Comparison of ENCODE assay signal across 8 cellular contexts in the genomic region with DNA sequence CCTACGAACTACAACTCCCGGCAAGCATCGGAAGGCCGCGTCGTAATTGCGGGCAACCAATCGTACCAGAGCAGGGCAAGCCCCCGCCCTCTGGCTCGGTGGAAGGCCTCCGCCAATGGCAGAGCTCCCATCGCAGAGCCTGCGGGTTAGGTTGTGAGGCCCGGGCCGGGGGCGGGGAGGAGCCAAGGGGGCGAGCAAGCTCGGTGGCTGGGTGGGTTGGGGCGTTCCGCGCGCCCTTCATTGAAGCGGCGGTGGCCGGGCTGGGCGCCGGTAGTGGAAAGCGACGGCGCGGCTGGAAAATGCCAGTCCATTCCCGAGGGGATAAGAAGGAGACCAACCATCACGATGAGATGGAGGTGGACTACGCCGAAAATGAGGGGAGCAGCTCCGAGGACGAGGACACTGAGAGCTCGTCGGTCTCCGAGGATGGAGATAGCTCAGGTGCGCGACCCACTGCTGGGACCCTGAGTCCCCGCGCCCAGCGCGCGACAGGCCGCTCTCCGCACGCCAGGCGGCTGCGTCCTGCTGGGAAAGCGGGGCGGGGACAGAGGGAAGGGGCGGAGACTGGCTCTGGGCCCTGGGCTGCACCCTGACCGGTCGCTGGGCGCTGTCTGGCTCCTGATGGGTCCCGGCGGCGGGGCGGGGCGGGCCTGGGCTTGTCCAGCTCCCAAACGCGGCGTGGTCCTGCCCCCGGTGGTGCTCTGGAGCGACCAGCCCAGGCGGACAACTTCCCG. TPM values are rescaled to one million over a fixed set of nuclear protein-coding genes. Genes with fewer than 3 reads are reported as not detected.
DNase-seq lines count a peak whose midpoint lies in the region; ATAC-seq and TF ChIP-seq lines count a peak whose summit lies in the region.

A gene with protein sequence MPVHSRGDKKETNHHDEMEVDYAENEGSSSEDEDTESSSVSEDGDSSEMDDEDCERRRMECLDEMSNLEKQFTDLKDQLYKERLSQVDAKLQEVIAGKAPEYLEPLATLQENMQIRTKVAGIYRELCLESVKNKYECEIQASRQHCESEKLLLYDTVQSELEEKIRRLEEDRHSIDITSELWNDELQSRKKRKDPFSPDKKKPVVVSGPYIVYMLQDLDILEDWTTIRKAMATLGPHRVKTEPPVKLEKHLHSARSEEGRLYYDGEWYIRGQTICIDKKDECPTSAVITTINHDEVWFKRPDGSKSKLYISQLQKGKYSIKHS (plus strand): TSS at position 121 of the 734 bp plus-strand sequence. CDS start 179 bp downstream, at position 300.

- H3K27ac Mint-ChIP-seq in activated B cell treated with CpG ODN at 0.5 μM for 24 hours, result peak within 1 kb of the TSS; percentile 92
- peak within 1 kb of the TSS; percentile 76 to 96 (median 87) for H3K27ac Mint-ChIP-seq in immature natural killer cell

- H3K79me2 ChIP-seq in smooth muscle cell (ENCODE audit: low read depth), result peaks cover 35% of the 10 kb centered on the region

- H3K4me2 ChIP-seq in smooth muscle cell, result peak within 1 kb of the TSS; percentile 97

- H3K4me1 ChIP-seq in smooth muscle cell (ENCODE audit: low read depth), result peaks cover 4% of the 10 kb centered on the region

- H3K9ac ChIP-seq in smooth muscle cell (ENCODE audit: low read depth), result peak within 1 kb of the TSS; percentile 91

- H4K20me1 ChIP-seq in smooth muscle cell (ENCODE audit: low read depth), result no peaks in the 10 kb centered on the region

- H2AFZ ChIP-seq in smooth muscle cell (ENCODE audit: low read depth), result peak within 1 kb of the TSS; percentile 90

- no peaks in the 10 kb centered on the region for H3K36me3 ChIP-seq in smooth muscle cell (ENCODE audit: low read depth)

- DNase-seq in AG09309 (ENCODE audit: low read depth), result peak; percentile 96
- DNase-seq in NCI-H226, result peak; percentile 99
- DNase-seq in activated B cell treated with CpG ODN at 0.5 μM for 24 hours, result peak; percentile 90
- peak; percentile 65 to 99 (median 97) for DNase-seq in caudate nucleus (lab: John Stamatoyannopoulos, UW)
- DNase-seq in immature natural killer cell, result peak; percentile 93 to 95 (median 94)
- peak; percentile 88 for DNase-seq in smooth muscle cell (lab: John Stamatoyannopoulos, UW; ENCODE audit: unreplicated experiment)

- H3K27ac ChIP-seq in caudate nucleus (ENCODE audit: low read depth, low read length), result peak within 1 kb of the TSS; percentile 99
- H3K27ac ChIP-seq in smooth muscle cell (ENCODE audit: low read depth), result peak within 1 kb of the TSS; percentile 91

- H3K27me3 Mint-ChIP-seq in activated B cell treated with CpG ODN at 0.5 μM for 24 hours, result no peaks in the 10 kb centered on the region
- peaks cover 4 to 8% (median 5%) of the 10 kb centered on the region in 3 donors for H3K27me3 Mint-ChIP-seq in immature natural killer cell (ENCODE audit: low read depth in 3 of 3)

- no peaks in the 10 kb centered on the region for H3K9me3 ChIP-seq in smooth muscle cell (replicated peaks; ENCODE audit: low read depth)

- WGBS in smooth muscle cell (ENCODE audit: low lambda C conversion rate), result under 1% methylated on average over 58 of the region's 70 CpGs

- ATAC-seq in GM19023 (IDR thresholded peaks at IDR 0.05; ENCODE audit: unreplicated experiment), result peak; percentile 95
- ATAC-seq in HG03196 (IDR thresholded peaks at IDR 0.05; ENCODE audit: unreplicated experiment), result peak; percentile 95
- ATAC-seq in activated B cell treated with CpG ODN at 0.5 μM for 24 hours (ENCODE audit: low read depth), result peak; percentile 96

- H3K36me3 Mint-ChIP-seq in activated B cell treated with CpG ODN at 0.5 μM for 24 hours (ENCODE audit: low read depth), result peaks cover 6% of the 10 kb centered on the region
- H3K36me3 Mint-ChIP-seq in immature natural killer cell, result peaks cover 0 to 3% (median 2%) of the 10 kb centered on the region in 3 donors

- H3K4me1 Mint-ChIP-seq in activated B cell treated with CpG ODN at 0.5 μM for 24 hours (peaks cover 19% of the 10 kb centered on the region), immature natural killer cell (peaks cover 19 to 20% of the 10 kb centered on the region in 2 donors)

- peak within 1 kb of the TSS; percentile 84 for H3K4me3 ChIP-seq in AG09309 (ENCODE audit: control insufficient read depth, low read depth, low read length)
- peak within 1 kb of the TSS; percentile 89 for H3K4me3 ChIP-seq in smooth muscle cell

- POLR2A ChIA-PET in activated B cell treated with CpG ODN at 0.5 μM for 24 hours (lab: Charles Lee), result interaction anchor here (0.6 to 2.2 kb wide), 13 partner anchors 8 to 1272 kb away, joined by 3 to 28 read pairs (median 4); a partner anchor contains a TSS

- H3K9me3 Mint-ChIP-seq in activated B cell treated with CpG ODN at 0.5 μM for 24 hours (no peaks in the 10 kb centered on the region), immature natural killer cell (no peaks in the 10 kb centered on the region)

- H3F3A ChIP-seq in smooth muscle cell (ENCODE audit: low read depth), result no peaks in the 10 kb centered on the region

- TF ChIP-seq CTCF in AG09309 (IDR thresholded peaks at IDR 0.05; ENCODE audit: control insufficient read depth, insufficient read depth, low read depth, low read length, missing control alignments) (no peak), activated B cell treated with CpG ODN at 0.5 μM for 24 hours (IDR thresholded peaks at IDR 0.05) (no peak), smooth muscle cell (IDR thresholded peaks at IDR 0.05; ENCODE audit: borderline replicate concordance, insufficient read depth, poor library complexity, severe bottlenecking) (no peak)

- peak within 1 kb of the TSS; percentile 87 for H3K4me3 Mint-ChIP-seq in activated B cell treated with CpG ODN at 0.5 μM for 24 hours
- H3K4me3 Mint-ChIP-seq in immature natural killer cell, result peak within 1 kb of the TSS; percentile 82 to 94 (median 90)

- intact Hi-C loops in activated B cell treated with CpG ODN at 0.5 μM for 24 hours (cut with micrococcal nuclease), result loop anchor here (1.0 to 10.0 kb wide), 10 partner anchors 17 to 1364 kb away; a partner anchor contains a TSS

- no peaks in the 10 kb centered on the region for H3K27me3 ChIP-seq in smooth muscle cell (ENCODE audit: low read depth)

- CTCF ChIA-PET in activated B cell treated with CpG ODN at 0.5 μM for 24 hours (lab: Charles Lee), result interaction anchor here (0.9 to 2.1 kb wide), 4 partner anchors 8 to 597 kb away, joined by 3 to 12 read pairs (median 3); a partner anchor contains a TSS

RNA-seq across cellular contexts. Expression of the gene that starts here (rescaled TPM):
- 3.7 and 4.4 TPM in 2 replicates for total RNA-seq in activated B cell treated with CpG ODN at 0.5 μM for 24 hours
- 1 to 10 TPM; 1.4 to 2.7 (median 1.9) TPM for polyA plus RNA-seq in immature natural killer cell
- total RNA-seq in smooth muscle cell, result 7.3 and 13.4 TPM in 2 replicates
- 7.9 and 8.8 TPM in 2 replicates for polyA plus RNA-seq in smooth muscle cell

Comparison
In these comparisons a context has a peak if more than half of its experiments do, and no peak if none do; other contexts are left out.
1. Peak in every context shown above with its lines: DNase-seq, ATAC-seq, H3K4me3 ChIP-seq and H3K27ac ChIP-seq.